ENCODE assay signal across 8 cellular contexts in genomic region chr6:118748311-118749062, GRCh38.
DNase-seq lines count a peak whose midpoint lies in the region; ATAC-seq and TF ChIP-seq lines count a peak whose summit lies in the region.

No MANE protein-coding gene starts in this region.

- H3K4me3 ChIP-seq in epithelial cell of esophagus (ENCODE audit: low read length) = no peak overlapping the region
- H3K4me3 ChIP-seq in skeletal muscle cell (ENCODE audit: low read depth, low read length) = peak overlapping the region; percentile 24

- ATAC-seq in HG03025 (IDR thresholded peaks at IDR 0.05; ENCODE audit: low FRiP score, unreplicated experiment) = no peak

- no peak for TF ChIP-seq CTCF in epithelial cell of esophagus (IDR thresholded peaks at IDR 0.05; ENCODE audit: insufficient read depth, low read depth, low read length, missing control alignments)

- peak; percentile 28 to 74 (median 49) for DNase-seq in NCI-H1417 (lab: John Stamatoyannopoulos, UW)
- no peak for DNase-seq in NCI-H1417 treated with DMSO at 0.1 percent for 48 hours (lab: John Stamatoyannopoulos, UW)
- DNase-seq in NCI-H774 (lab: John Stamatoyannopoulos, UW) = peak; percentile 57
- peak; percentile 50 for DNase-seq in epithelial cell of esophagus (ENCODE audit: low read depth)
- peak; percentile 47 for DNase-seq in skeletal muscle cell (ENCODE audit: low read depth)
- DNase-seq in SIG-M5 (lab: John Stamatoyannopoulos, UW) = no peak
- DNase-seq in activated CD8-positive, alpha-beta memory T cell treated with anti-CD3 and anti-CD28 coated beads for 24 hours = no peak

Comparison
In these comparisons a context has a peak if more than half of its experiments do, and no peak if none do; other contexts are left out.
1. DNase-seq: peak in NCI-H1417 (3 of 3), NCI-H774 (single experiment), epithelial cell of esophagus (single experiment) and skeletal muscle cell (single experiment); none in NCI-H1417 treated with DMSO at 0.1 percent for 48 hours (single experiment), SIG-M5 (single experiment) and activated CD8-positive, alpha-beta memory T cell treated with anti-CD3 and anti-CD28 coated beads for 24 hours (single experiment).